In genomic region chr16:58126451-58126968, GRCh38 we compare ENCODE assay signal across 9 cellular contexts. TPM values are rescaled to one million over a fixed set of nuclear protein-coding genes. Genes with fewer than 3 reads are reported as not detected.
DNase-seq lines count a peak whose midpoint lies in the region; ATAC-seq, FAIRE-seq and TF ChIP-seq lines count a peak whose summit lies in the region.
"Had no signal": no experiment of that assay in that cellular context is flagged by ENCODE, and none has a peak within 500 bp of the region (broad histone marks: within the 10 kb centered on the region; RNA-seq: fewer than 3 reads in every experiment).

No MANE protein-coding gene starts in this region.

- no peaks in the 10 kb centered on the region; the same call in 1 of the 2 replicates for H3K27me3 Mint-ChIP-seq in HFFc6 (ENCODE audit: insufficient read depth)

- H3K4me1 ChIP-seq in gastroesophageal sphincter = peaks cover 2 to 68% (median 14%) of the 10 kb centered on the region in 3 donors
- H3K4me1 ChIP-seq in skeletal muscle tissue (ENCODE audit: control insufficient read depth in 3 of 3, insufficient read depth in 3 of 3, low read length in 3 of 3) = peaks cover 38 to 54% (median 41%) of the 10 kb centered on the region in 3 donors

- H3K27me3 ChIP-seq in gastroesophageal sphincter (no peaks in the 10 kb centered on the region), skeletal muscle tissue (ENCODE audit: control insufficient read depth in 3 of 3, insufficient read depth in 3 of 3, low read length in 3 of 3) (no peaks in the 10 kb centered on the region)

- peak overlapping the region in 1 of 2 donors; percentile 87 for H3K4me3 ChIP-seq in gastroesophageal sphincter
- H3K4me3 ChIP-seq in skeletal muscle tissue (ENCODE audit: low read length in 3 of 3) = peak overlapping the region in 1 of 3 donors; percentile 51

- H3K36me3 Mint-ChIP-seq in HFFc6 (ENCODE audit: low read depth) = peaks cover 6% of the 10 kb centered on the region; the same call in 1 of the 2 replicates

- H3K27ac ChIP-seq in VCaP (peak overlapping the region; percentile 79), gastroesophageal sphincter (peak overlapping the region; percentile 71 to 91 (median 90)), skeletal muscle tissue (ENCODE audit: low read depth, low read length) (peak overlapping the region; percentile 66)

- no peak for TF ChIP-seq EP300 in gastroesophageal sphincter (IDR thresholded peaks at IDR 0.05)

- H3K27ac Mint-ChIP-seq in HFFc6 = peak overlapping the region; percentile 98

- no peak for FAIRE-seq in H54 (lab: Jason Lieb, UNC)

- peaks cover 61% of the 10 kb centered on the region for H3K4me1 Mint-ChIP-seq in HFFc6 (ENCODE audit: low read depth)

- H3K9me3 Mint-ChIP-seq in HFFc6 = peaks cover 6% of the 10 kb centered on the region; the same call in 1 of the 2 replicates

- peak overlapping the region; percentile 95 for H3K4me3 Mint-ChIP-seq in HFFc6

- TF ChIP-seq CTCF in HFFc6 (IDR thresholded peaks at IDR 0.05) (no peak), VCaP (conservative IDR thresholded peaks at IDR 0.05) (no peak), gastroesophageal sphincter (IDR thresholded peaks at IDR 0.05) (no peak)

- 31 to 38% methylated on average over 4 of the region's 4 CpGs for WGBS in gastroesophageal sphincter (ENCODE audit: low coverage in 1 of 2), 2 donors

- no peak for ATAC-seq in gastroesophageal sphincter
- no peak for ATAC-seq in GM21786 (IDR thresholded peaks at IDR 0.05; ENCODE audit: unreplicated experiment)
- no peak for ATAC-seq in GM21447 (IDR thresholded peaks at IDR 0.05; ENCODE audit: unreplicated experiment)

- DNase-seq in HFFc6 (no peak), H54 (ENCODE audit: insufficient read length, low spot score) (no peak)
- DNase-seq: activated CD4-positive, alpha-beta T cell treated with anti-CD3 and anti-CD28 coated beads, Interleukin-2, amount 50 U/mL, for 48 hours; NCI-H2171 treated with DMSO at 0.1 percent for 48 hours had no signal

- TF ChIP-seq POLR2A in gastroesophageal sphincter (IDR thresholded peaks at IDR 0.05) = no peak
- TF ChIP-seq POLR2A in H54 (IDR thresholded peaks at IDR 0.05; ENCODE audit: low read depth, low read length) = no peak

- H3K9me3 ChIP-seq in gastroesophageal sphincter (peaks cover 0 to 5% (median 0%) of the 10 kb centered on the region in 3 donors), skeletal muscle tissue (ENCODE audit: control insufficient read depth in 3 of 3, low read length in 3 of 3) (no peaks in the 10 kb centered on the region)

- H3K36me3 ChIP-seq in gastroesophageal sphincter = no peaks in the 10 kb centered on the region
- no peaks in the 10 kb centered on the region for H3K36me3 ChIP-seq in skeletal muscle tissue (ENCODE audit: control insufficient read depth in 3 of 3, insufficient read depth in 3 of 3, low read length in 3 of 3)

- peak overlapping the region in 1 of 3 donors; percentile 1 for H3K9ac ChIP-seq in skeletal muscle tissue (ENCODE audit: low read depth in 1 of 3, low read length in 3 of 3)

RNA-seq across cellular contexts. Expression of gene CFAP20, which starts 2.7 kb away (rescaled TPM):
- 10 to 100 TPM; 31.6 to 35.9 (median 34.0) TPM for total RNA-seq in HFFc6 (2021; fragmentation: NEBNext Ultra II Directional; extraction: Animal tissue kit (Norgen Biotek cat#: 25700))
- total RNA-seq in gastroesophageal sphincter (10 to 100 TPM; 14.8 to 48.3 (median 25.7) TPM), skeletal muscle tissue (47.5 TPM)
